13 cellular contexts compared by ENCODE assay signal in the genomic region with DNA sequence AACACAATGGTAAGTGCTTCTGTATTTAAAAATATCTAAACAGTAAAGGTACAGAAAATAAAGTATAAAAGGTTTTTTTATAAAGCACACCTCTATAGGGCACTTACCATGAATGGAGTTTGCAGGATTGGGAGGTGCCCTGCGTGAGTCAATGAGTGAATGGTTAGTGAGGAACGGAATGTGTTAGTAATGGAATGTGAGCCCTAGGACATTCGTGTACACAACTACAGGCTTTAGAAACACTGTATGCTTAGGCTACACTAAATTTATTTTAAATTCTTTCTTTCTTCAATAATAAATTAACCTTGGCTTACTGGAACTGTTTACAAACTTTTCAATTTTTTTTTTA.
DNase-seq lines count a peak whose midpoint lies in the region; ATAC-seq and TF ChIP-seq lines count a peak whose summit lies in the region.
"Had no signal": no experiment of that assay in that cellular context is flagged by ENCODE, and none has a peak within 500 bp of the region (broad histone marks: within the 10 kb centered on the region; RNA-seq: fewer than 3 reads in every experiment).

No MANE protein-coding gene starts in this region.

- CTCF ChIA-PET in SK-N-SH (lab: Yijun Ruan, JAX) = interaction anchor here (0.7 to 2.0 kb wide), 8 partner anchors 11 to 1624 kb away, joined by 3 to 18 read pairs (median 5); partner anchors contain the start of gene SLC39A10
- CTCF ChIA-PET in T-cell (lab: Charles Lee) = interaction anchor here (0.5 to 3.0 kb wide), 9 partner anchors 11 to 1151 kb away, joined by 3 to 13 read pairs (median 4); no protein-coding TSS in a partner anchor

- no peak overlapping the region for H2BK5ac ChIP-seq in H9 (ENCODE audit: insufficient read length, low read length)

- no peak overlapping the region for H2BK15ac ChIP-seq in H9 (ENCODE audit: low read depth, low read length)

- peaks cover 0 to 20% of the 10 kb centered on the region in 2 experiments; a peak in 2 of 4 replicates for H3K4me1 ChIP-seq in SK-N-SH (ENCODE audit: control insufficient read depth in 1 of 2, insufficient read depth in 2 of 2, low read depth in 1 of 2, low read length in 1 of 2)
- H3K4me1 ChIP-seq in H9 (ENCODE audit: insufficient read depth, low read length) = no peaks in the 10 kb centered on the region

- no peak overlapping the region for H3K18ac ChIP-seq in H9 (ENCODE audit: insufficient read length, low read depth, low read length)

- no peak overlapping the region for H3K27ac Mint-ChIP-seq in T-cell
- no peak overlapping the region for H3K27ac Mint-ChIP-seq in H9
- H3K27ac Mint-ChIP-seq: activated naive CD8-positive, alpha-beta T cell had no signal

- H3K4me2 ChIP-seq in SK-N-SH = no peak overlapping the region
- H3K4me2 ChIP-seq in H9 (ENCODE audit: insufficient read depth, insufficient read length, low read length) = no peak overlapping the region

- H3K56ac ChIP-seq in H9 (ENCODE audit: insufficient read length, low read depth, low read length) = no peak overlapping the region

- peaks cover 0 to 2% (median 0%) of the 10 kb centered on the region in 3 donors for H3K9me3 Mint-ChIP-seq in T-cell
- no peaks in the 10 kb centered on the region for H3K9me3 Mint-ChIP-seq in H9

- no peak overlapping the region for H2BK120ac ChIP-seq in H9 (ENCODE audit: low read depth, low read length, poor library complexity, severe bottlenecking)

- H3K27me3 ChIP-seq in SK-N-SH (ENCODE audit: insufficient read depth) = no peaks in the 10 kb centered on the region
- no peaks in the 10 kb centered on the region for H3K27me3 ChIP-seq in H9 (ENCODE audit: insufficient read depth, low read length)
- H3K27me3 ChIP-seq: dorsolateral prefrontal cortex had no signal

- no peaks in the 10 kb centered on the region for H3K79me1 ChIP-seq in H9 (ENCODE audit: insufficient read depth, low read depth, low read length, poor library complexity, severe bottlenecking)

- H4K5ac ChIP-seq in H9 (ENCODE audit: insufficient read length, low read depth, low read length) = no peak overlapping the region

- H2BK12ac ChIP-seq in H9 (ENCODE audit: insufficient read length, low read depth, low read length) = no peak overlapping the region

- no peak overlapping the region for H3K14ac ChIP-seq in H9 (ENCODE audit: insufficient read depth, low read length)

- no peak for TF ChIP-seq CTCF in SK-N-SH (IDR thresholded peaks at IDR 0.05)
- no peak for TF ChIP-seq CTCF in VCaP (conservative IDR thresholded peaks at IDR 0.05)
- no peak for TF ChIP-seq CTCF in foreskin fibroblast (IDR thresholded peaks at IDR 0.05; ENCODE audit: low read depth, low read length)
- TF ChIP-seq CTCF in H9 (conservative IDR thresholded peaks at IDR 0.05) = no peak

- H3K9ac ChIP-seq in SK-N-SH (no peak overlapping the region), H9 (ENCODE audit: extremely low read depth, insufficient read length, low read length) (no peak overlapping the region)

- TF ChIP-seq EP300 in SK-N-SH (IDR thresholded peaks at IDR 0.05; ENCODE audit: borderline replicate concordance in 1 of 2, low read depth in 1 of 2, low read length in 1 of 2) = no peak

- ATAC-seq in SK-N-SH treated with all-trans-retinoic acid at 6 μM for 48 hours (peak; percentile 49; the same call in 2 of the 3 replicates), T-cell (replicated peaks in 1 of 4) (no peak)

- H3K9me3 ChIP-seq in SK-N-SH (no peaks in the 10 kb centered on the region), H9 (ENCODE audit: control insufficient read depth, low read depth, low read length) (no peaks in the 10 kb centered on the region)
- H3K9me3 ChIP-seq: psoas muscle had no signal

- H4K91ac ChIP-seq in H9 (ENCODE audit: insufficient read length, low read depth, low read length) = no peak overlapping the region

- no peak for DNase-seq in SK-N-SH
- peak; percentile 24 to 68 for DNase-seq in foreskin fibroblast
- no peak for DNase-seq in T-cell
- no peak for DNase-seq in DMS53 (lab: John Stamatoyannopoulos, UW)
- no peak for DNase-seq in NCI-H1105 (lab: John Stamatoyannopoulos, UW)
- DNase-seq in H9 = no peak
- DNase-seq: 8988T; NK-92 treated with Interleukin-12 subunit alpha and Interleukin-12 subunit beta, amount 100 ng/mL, for 24 hours; psoas muscle had no signal

- no peak for TF ChIP-seq RAD21 in SK-N-SH (IDR thresholded peaks at IDR 0.05; ENCODE audit: low read length)

- H4K20me1 ChIP-seq in SK-N-SH (ENCODE audit: insufficient read depth) (no peaks in the 10 kb centered on the region), H9 (ENCODE audit: control insufficient read depth, insufficient read depth, insufficient read length) (no peaks in the 10 kb centered on the region)

- H3K36me3 Mint-ChIP-seq in T-cell (no peaks in the 10 kb centered on the region), H9 (ENCODE audit: insufficient read depth in 1 of 3, low read depth in 3 of 3) (no peaks in the 10 kb centered on the region)
- H3K36me3 Mint-ChIP-seq: activated naive CD8-positive, alpha-beta T cell had no signal

- no peak overlapping the region for H2BK20ac ChIP-seq in H9 (ENCODE audit: low read depth, low read length, poor library complexity, severe bottlenecking)

- H3K27ac ChIP-seq in SK-N-SH (ENCODE audit: low read depth in 2 of 2, low read length in 1 of 2) = no peak overlapping the region
- peak overlapping the region; percentile 74 for H3K27ac ChIP-seq in VCaP
- H3K27ac ChIP-seq in H9 (ENCODE audit: insufficient read length, low read depth, low read length) = no peak overlapping the region
- H3K27ac ChIP-seq: dorsolateral prefrontal cortex, psoas muscle had no signal

- H3K23ac ChIP-seq in H9 (ENCODE audit: insufficient read length, low read depth, low read length) = no peak overlapping the region

- H3K36me3 ChIP-seq in SK-N-SH (replicated peaks in 1 of 2; ENCODE audit: control insufficient read depth in 1 of 2, insufficient read depth in 2 of 2, low read length in 1 of 2) = no peaks in the 10 kb centered on the region

- no peaks in the 10 kb centered on the region for H3K23me2 ChIP-seq in H9 (ENCODE audit: insufficient read length, low read depth, low read length, poor library complexity, severe bottlenecking)

- H3K27me3 Mint-ChIP-seq in T-cell = no peaks in the 10 kb centered on the region
- no peaks in the 10 kb centered on the region for H3K27me3 Mint-ChIP-seq in H9 (ENCODE audit: low read depth)
- H3K27me3 Mint-ChIP-seq: activated naive CD8-positive, alpha-beta T cell had no signal

- peaks cover 4% of the 10 kb centered on the region for H3F3A ChIP-seq in SK-N-SH (replicated peaks; ENCODE audit: insufficient read depth)

- POLR2A ChIA-PET in SK-N-SH (lab: Yijun Ruan, JAX) (no interaction called here), T-cell (lab: Charles Lee) (no interaction called here)

- H3K4me3 ChIP-seq in SK-N-SH (ENCODE audit: low read depth in 2 of 2, low read length in 1 of 2) (no peak overlapping the region), foreskin fibroblast (ENCODE audit: low read depth in 1 of 2, low read length in 2 of 2) (no peak overlapping the region)
- H3K4me3 ChIP-seq: dorsolateral prefrontal cortex, psoas muscle had no signal

- no peak overlapping the region for H4K8ac ChIP-seq in H9 (replicated peaks; ENCODE audit: insufficient read length, low read depth, low read length)

- peaks cover 0 to 14% (median 10%) of the 10 kb centered on the region in 3 donors for H3K4me1 Mint-ChIP-seq in T-cell
- H3K4me1 Mint-ChIP-seq in H9 = no peaks in the 10 kb centered on the region

- H2AFZ ChIP-seq in SK-N-SH (ENCODE audit: low read depth) (no peak overlapping the region; the same call in 1 of the 2 replicates), H9 (ENCODE audit: low read length) (no peak overlapping the region)

- H3K79me2 ChIP-seq in SK-N-SH (ENCODE audit: insufficient read depth) (no peaks in the 10 kb centered on the region), H9 (ENCODE audit: insufficient read depth, low read length) (no peaks in the 10 kb centered on the region)

- WGBS in SK-N-SH (ENCODE audit: low lambda C conversion rate) = 48% methylated on average over 3 of the region's 3 CpGs
- WGBS in H9 (ENCODE audit: extremely low coverage, insufficient read length, low lambda C conversion rate) = no CpG with 5 or more reads among the region's 3 CpGs

- no peak overlapping the region for H3T11ph ChIP-seq in H9 (ENCODE audit: low read length)

- H2AK5ac ChIP-seq in H9 (ENCODE audit: insufficient read length, low read length) = no peak overlapping the region

- no peaks in the 10 kb centered on the region for H3K9me2 ChIP-seq in SK-N-SH

- no peak overlapping the region for H3K4ac ChIP-seq in H9 (ENCODE audit: low read depth, low read length)

- H3K4me3 Mint-ChIP-seq in T-cell (no peak overlapping the region), H9 (no peak overlapping the region)
- H3K4me3 Mint-ChIP-seq: activated naive CD8-positive, alpha-beta T cell had no signal

TF ChIP-seq in SK-N-SH treated with all-trans-retinoic acid at 6 μM for 48 hours, 23 proteins besides CTCF, POLR2A, EP300 and RAD21 (continues in another document):
- no peak for TF ChIP-seq GLIS3 (CRISPR knock-in tag; IDR thresholded peaks at IDR 0.05)
- TF ChIP-seq, protein P1, sequence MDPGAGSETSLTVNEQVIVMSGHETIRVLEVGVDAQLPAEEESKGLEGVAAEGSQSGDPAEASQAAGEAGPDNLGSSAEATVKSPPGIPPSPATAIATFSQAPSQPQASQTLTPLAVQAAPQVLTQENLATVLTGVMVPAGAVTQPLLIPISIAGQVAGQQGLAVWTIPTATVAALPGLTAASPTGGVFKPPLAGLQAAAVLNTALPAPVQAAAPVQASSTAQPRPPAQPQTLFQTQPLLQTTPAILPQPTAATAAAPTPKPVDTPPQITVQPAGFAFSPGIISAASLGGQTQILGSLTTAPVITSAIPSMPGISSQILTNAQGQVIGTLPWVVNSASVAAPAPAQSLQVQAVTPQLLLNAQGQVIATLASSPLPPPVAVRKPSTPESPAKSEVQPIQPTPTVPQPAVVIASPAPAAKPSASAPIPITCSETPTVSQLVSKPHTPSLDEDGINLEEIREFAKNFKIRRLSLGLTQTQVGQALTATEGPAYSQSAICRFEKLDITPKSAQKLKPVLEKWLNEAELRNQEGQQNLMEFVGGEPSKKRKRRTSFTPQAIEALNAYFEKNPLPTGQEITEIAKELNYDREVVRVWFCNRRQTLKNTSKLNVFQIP (CRISPR knock-in tag; IDR thresholded peaks at IDR 0.05; ENCODE audit: borderline replicate concordance, low read depth) = no peak

TF ChIP-seq in SK-N-SH, 30 proteins besides CTCF, POLR2A, EP300 and RAD21 (continues in another document):
- no peak for TF ChIP-seq GABPA (IDR thresholded peaks at IDR 0.05; ENCODE audit: low read depth)
- no peak for TF ChIP-seq TCF12 (IDR thresholded peaks at IDR 0.05)
- no peak for TF ChIP-seq MEF2A (IDR thresholded peaks at IDR 0.05; ENCODE audit: borderline replicate concordance, low read depth)
- no peak for TF ChIP-seq EZH2phosphoT487 (IDR thresholded peaks at IDR 0.05; ENCODE audit: borderline replicate concordance, low read depth)
- no peak for TF ChIP-seq ELF1 (IDR thresholded peaks at IDR 0.05)
- TF ChIP-seq RCOR1 (IDR thresholded peaks at IDR 0.05; ENCODE audit: low read length) = no peak

Comparison
In these comparisons a context has a peak if more than half of its experiments do, and no peak if none do; other contexts are left out.
1. DNase-seq: peak in foreskin fibroblast (2 of 2); none in SK-N-SH (single experiment), T-cell (0 of 34), DMS53 (single experiment), NCI-H1105 (single experiment) and H9 (single experiment).